Comparison of ENCODE assay signal across 8 cellular contexts in genomic region chr3:4986175-4986610, GRCh38. TPM values are rescaled to one million over a fixed set of nuclear protein-coding genes. Genes with fewer than 3 reads are reported as not detected.
DNase-seq lines count a peak whose midpoint lies in the region; TF ChIP-seq lines count a peak whose summit lies in the region.

No MANE protein-coding gene starts in this region.

- peak overlapping the region; percentile 76 for H3K4me3 Mint-ChIP-seq in Calu3 (ENCODE audit: low read depth, unreplicated experiment)

- TF ChIP-seq POLR2A in Peyer's patch (IDR thresholded peaks at IDR 0.05), result no peak

- BruUV-seq in Calu3 (replicated peaks; lab: Mats Ljungman, UMichigan), result TSS peak; percentile 72

- peaks cover 34% of the 10 kb centered on the region for H3K79me2 ChIP-seq in osteoblast (ENCODE audit: insufficient read depth, low read length)

- H3K4me3 ChIP-seq in Peyer's patch (peak overlapping the region; percentile 33 to 58 (median 46)), epithelial cell of esophagus (ENCODE audit: low read length) (no peak overlapping the region), osteoblast (ENCODE audit: insufficient read depth, low read length) (peak overlapping the region; percentile 68)

- H3K27me3 ChIP-seq in Peyer's patch (no peaks in the 10 kb centered on the region), osteoblast (ENCODE audit: insufficient read depth, low read length) (no peaks in the 10 kb centered on the region)

- DNase-seq in Calu3 (no peak), Peyer's patch (no peak), epithelial cell of esophagus (ENCODE audit: low read depth) (peak; percentile 85), osteoblast (ENCODE audit: insufficient read length, low spot score, missing footprints) (peak; percentile 86), COR-L47 (lab: John Stamatoyannopoulos, UW) (no peak), NCI-H510A (lab: John Stamatoyannopoulos, UW) (no peak), NCI-H2227 (lab: John Stamatoyannopoulos, UW; ENCODE audit: unreplicated experiment) (no peak), NCI-H2227 treated with DMSO at 0.1 percent for 48 hours (lab: John Stamatoyannopoulos, UW) (no peak)

- no peaks in the 10 kb centered on the region for H3K9me3 Mint-ChIP-seq in Calu3 (ENCODE audit: low read depth, unreplicated experiment)

- peak overlapping the region; percentile 97 for H3K27ac Mint-ChIP-seq in Calu3 (ENCODE audit: unreplicated experiment)

- H3K4me1 ChIP-seq in Peyer's patch, result peaks cover 0 to 53% (median 11%) of the 10 kb centered on the region in 4 donors
- peaks cover 66% of the 10 kb centered on the region for H3K4me1 ChIP-seq in osteoblast (ENCODE audit: insufficient read depth, low read length)

- H3K36me3 ChIP-seq in Peyer's patch (peaks cover 0 to 10% (median 0%) of the 10 kb centered on the region in 3 donors), osteoblast (ENCODE audit: insufficient read depth, low read length) (peaks cover 38% of the 10 kb centered on the region)

- peak overlapping the region; percentile 91 to 100 (median 96) for H3K27ac ChIP-seq in Peyer's patch
- peak overlapping the region; percentile 92 for H3K27ac ChIP-seq in osteoblast (ENCODE audit: low read depth, low read length)

- peaks cover 34% of the 10 kb centered on the region for H3K4me1 Mint-ChIP-seq in Calu3 (ENCODE audit: low read depth, unreplicated experiment)

- intact Hi-C loops in Calu3 (cut with micrococcal nuclease; ENCODE audit: unreplicated experiment), result loop anchor here (1.0 kb wide), 1 partner anchor 37 kb away; no protein-coding TSS in a partner anchor

- peaks cover 17% of the 10 kb centered on the region for H4K20me1 ChIP-seq in osteoblast (ENCODE audit: insufficient read depth, low read length)

- H3K36me3 Mint-ChIP-seq in Calu3 (ENCODE audit: insufficient read depth, unreplicated experiment), result peaks cover 59% of the 10 kb centered on the region

- TF ChIP-seq CTCF in Calu3 (IDR thresholded peaks at IDR 0.05; ENCODE audit: unreplicated experiment) (no peak), Peyer's patch (IDR thresholded peaks at IDR 0.05) (no peak), epithelial cell of esophagus (IDR thresholded peaks at IDR 0.05; ENCODE audit: insufficient read depth, low read depth, low read length, missing control alignments) (no peak), osteoblast (IDR thresholded peaks at IDR 0.05; ENCODE audit: extremely low read depth, low read depth, low read length) (no peak)

- no peak overlapping the region for H2AFZ ChIP-seq in osteoblast (ENCODE audit: low read length)

- CTCF ChIA-PET in Calu3 (lab: Charles Lee), result interaction anchor here (0.7 to 2.8 kb wide), 9 partner anchors 9 to 275 kb away, joined by 3 to 13 read pairs (median 3); no protein-coding TSS in a partner anchor

- H3K9me3 ChIP-seq in Peyer's patch (no peaks in the 10 kb centered on the region), osteoblast (ENCODE audit: low read depth, low read length) (no peaks in the 10 kb centered on the region)

- H3K27me3 Mint-ChIP-seq in Calu3 (ENCODE audit: unreplicated experiment), result no peaks in the 10 kb centered on the region

- H3K4me2 ChIP-seq in osteoblast (ENCODE audit: insufficient read depth, low read length), result peak overlapping the region; percentile 62

RNA-seq across cellular contexts. Expression of gene BHLHE40, which starts 7.0 kb away (rescaled TPM):
- 62.2 and 71.9 TPM in 2 replicates for total RNA-seq in Calu3 (2022)
- total RNA-seq in Peyer's patch, result 10 to 100 TPM; 20.3 to 78.4 (median 44.3) TPM
- total RNA-seq in osteoblast, result 70.2 and 71.9 TPM in 2 replicates

Comparison
In these comparisons a context has a peak if more than half of its experiments do, and no peak if none do; other contexts are left out.
1. DNase-seq: peak in epithelial cell of esophagus (single experiment) and osteoblast (single experiment); none in Calu3 (single experiment), Peyer's patch (0 of 3), COR-L47 (single experiment), NCI-H510A (single experiment), NCI-H2227 (single experiment) and NCI-H2227 treated with DMSO at 0.1 percent for 48 hours (single experiment).